Comparison of ENCODE assay signal across 12 cellular contexts in genomic region chr1:65440915-65441314, GRCh38.
"Had no signal": no experiment of that assay in that cellular context is flagged by ENCODE, and none has a peak within 500 bp of the region (broad histone marks: within the 10 kb centered on the region; RNA-seq: fewer than 3 reads in every experiment).

No MANE protein-coding gene starts in this region.

- H3K27me3 ChIP-seq: thyroid gland had no signal

- H3K36me3 ChIP-seq: left ventricle myocardium inferior, thyroid gland, WERI-Rb-1 had no signal

- DNase-seq: activated CD4-positive, alpha-beta T cell treated with anti-CD3 and anti-CD28 coated beads, Interleukin-2, amount 50 U/mL, for 48 hours; activated CD8-positive, alpha-beta memory T cell treated with anti-CD3 and anti-CD28 coated beads, Interleukin-2, amount 10 ng/mL, durations not matched to agents 7 days and 5 days; activated naive CD4-positive, alpha-beta T cell treated with anti-CD3 and anti-CD28 coated beads, Interleukin-2, amount 10 ng/mL, durations not matched to agents 7 days and 5 days; activated T-cell treated with anti-CD3 and anti-CD28 coated beads, Interleukin-2, amount 50 U/mL, for 24 hours; effector memory CD4-positive, alpha-beta T cell; kidney; left ventricle myocardium inferior; natural killer cell; nucleus accumbens; stimulated activated CD4-positive, alpha-beta T cell treated with anti-CD3 and anti-CD28 coated beads, Interleukin-2, amount 100 ng/mL, for 48 hours; thyroid gland; WERI-Rb-1 had no signal

- H3K9me3 ChIP-seq: left ventricle myocardium inferior, thyroid gland had no signal

- H3K4me3 ChIP-seq: left ventricle myocardium inferior, thyroid gland had no signal

- H3K4me1 ChIP-seq: thyroid gland had no signal

- H3K27ac ChIP-seq: left ventricle myocardium inferior, thyroid gland, WERI-Rb-1 had no signal
